ENCODE assay signal across 1 cellular context in the genomic region with DNA sequence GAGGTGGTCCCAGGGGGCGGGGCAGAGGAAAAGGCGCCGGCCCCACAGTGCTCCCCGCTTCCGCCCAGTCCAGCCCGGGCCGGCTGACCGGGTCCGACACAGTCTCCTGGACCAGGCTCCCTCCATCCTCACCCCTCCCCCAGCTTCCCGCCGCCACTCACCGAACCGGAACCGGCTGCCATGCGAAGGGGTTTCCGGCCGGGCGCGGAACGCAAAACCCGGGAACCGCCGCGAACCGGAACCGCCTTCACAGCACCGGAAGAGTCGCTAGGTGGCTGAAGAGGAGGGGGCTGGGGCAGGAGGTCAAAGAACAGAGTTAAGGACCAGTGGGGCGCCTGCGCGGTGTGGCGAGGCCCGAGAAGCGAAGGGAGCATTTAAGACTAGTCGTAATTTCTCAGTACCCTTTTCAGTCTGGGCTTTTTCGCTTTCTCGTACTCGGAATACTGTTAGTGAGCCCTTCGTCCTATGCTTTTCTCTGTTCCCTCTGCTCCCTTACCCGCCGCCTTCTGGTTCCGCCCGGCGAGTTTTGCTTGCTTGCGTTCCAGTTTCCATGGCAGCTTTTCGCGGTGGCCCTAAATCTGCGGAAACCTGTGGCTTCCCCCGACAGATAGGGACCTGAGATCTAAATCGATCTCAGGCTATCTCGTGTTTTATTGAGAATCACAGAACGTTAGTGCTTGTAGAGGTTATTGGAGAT.
TF ChIP-seq lines count a peak whose summit lies in the region.

TSS of gene SENP1 (minus strand) at position 213 of the 697 bp plus-strand sequence. CDS start 4,607 bp downstream, outside the sequence.

TF ChIP-seq in HepG2, 621 proteins besides CTCF, POLR2A, EP300 and RAD21 (continued from another document and continues in another):
- TF ChIP-seq ZNF121 (CRISPR knock-in tag; IDR thresholded peaks at IDR 0.05) (0 out of 2 replicates have a peak, but pooled peaks have one; percentile 22), CAMTA2 (CRISPR knock-in tag; IDR thresholded peaks at IDR 0.05; ENCODE audit: borderline replicate concordance) (no peak), TEAD2 (CRISPR knock-in tag; IDR thresholded peaks at IDR 0.05) (no peak), RFX1 (IDR thresholded peaks at IDR 0.05) (peak; percentile 63; the same call in 1 of the 2 replicates), ZIK1 (CRISPR knock-in tag; IDR thresholded peaks at IDR 0.05; ENCODE audit: borderline replicate concordance, low read depth) (peak; percentile 61; the same call in 1 of the 2 replicates), MTF1 (CRISPR knock-in tag; IDR thresholded peaks at IDR 0.05) (no peak), RNF2 (conservative IDR thresholded peaks at IDR 0.05; ENCODE audit: low read depth) (peak; percentile 77), TMF1 (CRISPR knock-in tag; IDR thresholded peaks at IDR 0.05; ENCODE audit: low read depth) (peak; percentile 56; the same call in 1 of the 2 replicates), TBX2 (CRISPR knock-in tag; IDR thresholded peaks at IDR 0.05; ENCODE audit: borderline replicate concordance) (peak; percentile 45; the same call in 1 of the 2 replicates), PRPF4 (IDR thresholded peaks at IDR 0.05; ENCODE audit: low read depth, low read length, poor library complexity, severe bottlenecking) (peak; percentile 64), ZNF572 (CRISPR knock-in tag; IDR thresholded peaks at IDR 0.05) (no peak), ZFP36L2 (CRISPR knock-in tag; IDR thresholded peaks at IDR 0.05) (no peak), SMYD3 (CRISPR knock-in tag; IDR thresholded peaks at IDR 0.05) (0 out of 2 replicates have a peak, but pooled peaks have one; percentile 37), POLR2G (IDR thresholded peaks at IDR 0.05; ENCODE audit: low read depth, low read length) (peak; percentile 84), ZNF775 (CRISPR knock-in tag; IDR thresholded peaks at IDR 0.05; ENCODE audit: borderline replicate concordance) (no peak), ARID5B (CRISPR knock-in tag; IDR thresholded peaks at IDR 0.05) (peak; percentile 52; the same call in 1 of the 2 replicates), PHF21A (CRISPR knock-in tag; IDR thresholded peaks at IDR 0.05) (peak; percentile 86), GFI1 (CRISPR knock-in tag; IDR thresholded peaks at IDR 0.05; ENCODE audit: borderline replicate concordance) (peak; percentile 76; the same call in 1 of the 2 replicates), IRF1 (CRISPR knock-in tag; IDR thresholded peaks at IDR 0.05; ENCODE audit: low read depth) (peak; percentile 84; the same call in 1 of the 2 replicates), KMT2B (CRISPR knock-in tag; IDR thresholded peaks at IDR 0.05) (peak; percentile 98), IRX3 (CRISPR knock-in tag; IDR thresholded peaks at IDR 0.05; ENCODE audit: borderline replicate concordance, low read depth) (peak; percentile 86; the same call in 1 of the 2 replicates), JUNB (CRISPR knock-in tag; IDR thresholded peaks at IDR 0.05; ENCODE audit: borderline replicate concordance) (no peak), ZBTB20 (CRISPR knock-in tag; IDR thresholded peaks at IDR 0.05; ENCODE audit: borderline replicate concordance, low read depth) (peak; percentile 53; the same call in 1 of the 2 replicates), ZBTB49 (CRISPR knock-in tag; IDR thresholded peaks at IDR 0.05; ENCODE audit: borderline replicate concordance) (no peak), ZFP91 (CRISPR knock-in tag; IDR thresholded peaks at IDR 0.05; ENCODE audit: borderline replicate concordance) (peak; percentile 85; the same call in 1 of the 2 replicates), NONO (IDR thresholded peaks at IDR 0.05) (no peak), NONO (CRISPR knock-in tag; conservative IDR thresholded peaks at IDR 0.05) (peak; percentile 93), GABPA (IDR thresholded peaks at IDR 0.05; ENCODE audit: low read depth, low read length) (peak; percentile 86), GABPA (CRISPR knock-in tag; IDR thresholded peaks at IDR 0.05; ENCODE audit: low read depth) (peak; percentile 96), TIGD3 (CRISPR knock-in tag; IDR thresholded peaks at IDR 0.05; ENCODE audit: borderline replicate concordance) (no peak), BCL6 (CRISPR knock-in tag; IDR thresholded peaks at IDR 0.05) (0 out of 2 replicates have a peak, but pooled peaks have one; percentile 25), ZNF792 (CRISPR knock-in tag; IDR thresholded peaks at IDR 0.05) (0 out of 2 replicates have a peak, but pooled peaks have one; percentile 42)
- TF ChIP-seq, protein P1, sequence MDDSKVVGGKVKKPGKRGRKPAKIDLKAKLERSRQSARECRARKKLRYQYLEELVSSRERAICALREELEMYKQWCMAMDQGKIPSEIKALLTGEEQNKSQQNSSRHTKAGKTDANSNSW (CRISPR knock-in tag; IDR thresholded peaks at IDR 0.05; ENCODE audit: borderline replicate concordance): no peak
- TF ChIP-seq, protein P2, sequence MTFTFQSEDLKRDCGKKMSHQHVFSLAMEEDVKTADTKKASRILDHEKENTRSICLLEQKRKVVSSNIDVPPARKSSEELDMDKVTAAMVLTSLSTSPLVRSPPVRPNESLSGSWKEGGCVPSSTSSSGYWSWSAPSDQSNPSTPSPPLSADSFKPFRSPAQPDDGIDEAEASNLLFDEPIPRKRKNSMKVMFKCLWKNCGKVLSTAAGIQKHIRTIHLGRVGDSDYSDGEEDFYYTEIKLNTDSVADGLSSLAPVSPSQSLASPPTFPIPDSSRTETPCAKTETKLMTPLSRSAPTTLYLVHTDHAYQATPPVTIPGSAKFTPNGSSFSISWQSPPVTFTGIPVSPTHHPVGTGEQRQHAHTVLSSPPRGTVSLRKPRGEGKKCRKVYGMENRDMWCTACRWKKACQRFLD (CRISPR knock-in tag; IDR thresholded peaks at IDR 0.05; ENCODE audit: borderline replicate concordance): peak; percentile 64; the same call in 1 of the 2 replicates
- TF ChIP-seq, protein P3, sequence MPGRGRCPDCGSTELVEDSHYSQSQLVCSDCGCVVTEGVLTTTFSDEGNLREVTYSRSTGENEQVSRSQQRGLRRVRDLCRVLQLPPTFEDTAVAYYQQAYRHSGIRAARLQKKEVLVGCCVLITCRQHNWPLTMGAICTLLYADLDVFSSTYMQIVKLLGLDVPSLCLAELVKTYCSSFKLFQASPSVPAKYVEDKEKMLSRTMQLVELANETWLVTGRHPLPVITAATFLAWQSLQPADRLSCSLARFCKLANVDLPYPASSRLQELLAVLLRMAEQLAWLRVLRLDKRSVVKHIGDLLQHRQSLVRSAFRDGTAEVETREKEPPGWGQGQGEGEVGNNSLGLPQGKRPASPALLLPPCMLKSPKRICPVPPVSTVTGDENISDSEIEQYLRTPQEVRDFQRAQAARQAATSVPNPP (CRISPR knock-in tag; IDR thresholded peaks at IDR 0.05): peak; percentile 44; the same call in 1 of the 2 replicates
- TF ChIP-seq, protein P4, sequence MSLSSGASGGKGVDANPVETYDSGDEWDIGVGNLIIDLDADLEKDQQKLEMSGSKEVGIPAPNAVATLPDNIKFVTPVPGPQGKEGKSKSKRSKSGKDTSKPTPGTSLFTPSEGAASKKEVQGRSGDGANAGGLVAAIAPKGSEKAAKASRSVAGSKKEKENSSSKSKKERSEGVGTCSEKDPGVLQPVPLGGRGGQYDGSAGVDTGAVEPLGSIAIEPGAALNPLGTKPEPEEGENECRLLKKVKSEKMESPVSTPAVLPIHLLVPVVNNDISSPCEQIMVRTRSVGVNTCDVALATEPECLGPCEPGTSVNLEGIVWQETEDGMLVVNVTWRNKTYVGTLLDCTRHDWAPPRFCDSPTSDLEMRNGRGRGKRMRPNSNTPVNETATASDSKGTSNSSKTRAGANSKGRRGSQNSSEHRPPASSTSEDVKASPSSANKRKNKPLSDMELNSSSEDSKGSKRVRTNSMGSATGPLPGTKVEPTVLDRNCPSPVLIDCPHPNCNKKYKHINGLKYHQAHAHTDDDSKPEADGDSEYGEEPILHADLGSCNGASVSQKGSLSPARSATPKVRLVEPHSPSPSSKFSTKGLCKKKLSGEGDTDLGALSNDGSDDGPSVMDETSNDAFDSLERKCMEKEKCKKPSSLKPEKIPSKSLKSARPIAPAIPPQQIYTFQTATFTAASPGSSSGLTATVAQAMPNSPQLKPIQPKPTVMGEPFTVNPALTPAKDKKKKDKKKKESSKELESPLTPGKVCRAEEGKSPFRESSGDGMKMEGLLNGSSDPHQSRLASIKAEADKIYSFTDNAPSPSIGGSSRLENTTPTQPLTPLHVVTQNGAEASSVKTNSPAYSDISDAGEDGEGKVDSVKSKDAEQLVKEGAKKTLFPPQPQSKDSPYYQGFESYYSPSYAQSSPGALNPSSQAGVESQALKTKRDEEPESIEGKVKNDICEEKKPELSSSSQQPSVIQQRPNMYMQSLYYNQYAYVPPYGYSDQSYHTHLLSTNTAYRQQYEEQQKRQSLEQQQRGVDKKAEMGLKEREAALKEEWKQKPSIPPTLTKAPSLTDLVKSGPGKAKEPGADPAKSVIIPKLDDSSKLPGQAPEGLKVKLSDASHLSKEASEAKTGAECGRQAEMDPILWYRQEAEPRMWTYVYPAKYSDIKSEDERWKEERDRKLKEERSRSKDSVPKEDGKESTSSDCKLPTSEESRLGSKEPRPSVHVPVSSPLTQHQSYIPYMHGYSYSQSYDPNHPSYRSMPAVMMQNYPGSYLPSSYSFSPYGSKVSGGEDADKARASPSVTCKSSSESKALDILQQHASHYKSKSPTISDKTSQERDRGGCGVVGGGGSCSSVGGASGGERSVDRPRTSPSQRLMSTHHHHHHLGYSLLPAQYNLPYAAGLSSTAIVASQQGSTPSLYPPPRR (CRISPR knock-in tag; IDR thresholded peaks at IDR 0.05; ENCODE audit: borderline replicate concordance): 0 out of 2 replicates have a peak, but pooled peaks have one; percentile 40
- TF ChIP-seq, protein P5, sequence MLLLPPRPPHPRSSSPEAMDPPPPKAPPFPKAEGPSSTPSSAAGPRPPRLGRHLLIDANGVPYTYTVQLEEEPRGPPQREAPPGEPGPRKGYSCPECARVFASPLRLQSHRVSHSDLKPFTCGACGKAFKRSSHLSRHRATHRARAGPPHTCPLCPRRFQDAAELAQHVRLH (CRISPR knock-in tag; IDR thresholded peaks at IDR 0.05; ENCODE audit: borderline replicate concordance, low read depth): peak; percentile 88; the same call in 1 of the 2 replicates
